In genomic region chr5:95043234-95043633, GRCh38 we compare ENCODE assay signal across 1 cellular context.
TF ChIP-seq lines count a peak whose summit lies in the region.

No MANE protein-coding gene starts in this region.

TF ChIP-seq in HepG2, 621 proteins besides CTCF, POLR2A, EP300 and RAD21 (continued from another document):
- TF ChIP-seq TFE3 (CRISPR knock-in tag; IDR thresholded peaks at IDR 0.05) (no peak), SALL1 (CRISPR knock-in tag; IDR thresholded peaks at IDR 0.05) (no peak), NFAT5 (CRISPR knock-in tag; IDR thresholded peaks at IDR 0.05) (no peak), ZNF142 (CRISPR knock-in tag; IDR thresholded peaks at IDR 0.05) (no peak), NFYC (CRISPR knock-in tag; IDR thresholded peaks at IDR 0.05) (no peak), TRIM24 (CRISPR knock-in tag; IDR thresholded peaks at IDR 0.05) (no peak), RAD51 (IDR thresholded peaks at IDR 0.05; ENCODE audit: borderline replicate concordance) (no peak), ZNF10 (CRISPR knock-in tag; IDR thresholded peaks at IDR 0.05; ENCODE audit: borderline replicate concordance, low read depth) (no peak)
